Comparison of ENCODE assay signal across 18 cellular contexts in the genomic region with DNA sequence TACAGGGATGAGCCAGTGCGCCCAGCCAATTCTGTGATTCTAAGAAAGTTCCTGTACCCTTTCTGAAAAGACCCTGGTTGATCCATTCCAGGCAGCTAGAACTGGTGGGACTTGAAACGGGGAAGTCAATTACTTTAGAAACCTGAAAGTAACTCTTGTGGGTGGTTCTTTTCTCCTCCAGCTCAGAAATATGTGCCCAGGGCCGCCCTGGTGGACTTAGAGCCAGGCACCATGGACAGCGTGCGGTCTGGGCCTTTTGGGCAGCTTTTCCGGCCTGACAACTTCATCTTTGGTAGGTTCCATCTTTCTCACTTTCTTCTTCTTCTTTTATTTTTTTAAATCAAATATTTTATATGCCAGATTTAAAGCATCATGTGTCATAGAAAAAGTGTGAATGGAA. TPM values are rescaled to one million over a fixed set of nuclear protein-coding genes. Genes with fewer than 3 reads are reported as not detected.
DNase-seq lines count a peak whose midpoint lies in the region; ATAC-seq and TF ChIP-seq lines count a peak whose summit lies in the region.
"Had no signal": no experiment of that assay in that cellular context is flagged by ENCODE, and none has a peak within 500 bp of the region (broad histone marks: within the 10 kb centered on the region; RNA-seq: fewer than 3 reads in every experiment).

No MANE protein-coding gene starts in this region.

- peaks cover 77% of the 10 kb centered on the region for H3K79me2 ChIP-seq in fibroblast of lung (ENCODE audit: control insufficient read depth, insufficient read depth, low read length)

- ATAC-seq in RWPE2 (ENCODE audit: low read depth) (no peak), HG03520 (IDR thresholded peaks at IDR 0.05; ENCODE audit: unreplicated experiment) (no peak), GM18868 (IDR thresholded peaks at IDR 0.05; ENCODE audit: unreplicated experiment) (no peak)
- ATAC-seq: T-helper 17 cell had no signal

- DNase-seq in CD1c-positive myeloid dendritic cell (ENCODE audit: extremely low spot score) = peak; percentile 58
- no peak for DNase-seq in RWPE2 (ENCODE audit: low spot score)
- DNase-seq in fibroblast of lung (ENCODE audit: low read depth in 2 of 2) = no peak
- DNase-seq in skeletal muscle cell (ENCODE audit: low read depth) = no peak
- no peak for DNase-seq in T1000 (lab: John Stamatoyannopoulos, UW)
- no peak for DNase-seq in NCI-H345 (lab: John Stamatoyannopoulos, UW)
- DNase-seq: activated CD4-positive, alpha-beta T cell treated with anti-CD3 and anti-CD28 coated beads, Interleukin-2, amount 10 ng/mL, durations not matched to agents 24 days and 14 days; activated T-cell treated with anti-CD3 and anti-CD28 coated beads, Interleukin-2, amount 50 U/mL, for 1 hour; CD4-positive, alpha-beta T cell; NCI-H2081 treated with DMSO at 0.1 percent for 48 hours; T-helper 17 cell; thyroid gland had no signal

- H3K4me3 ChIP-seq in RWPE2 (ENCODE audit: severe bottlenecking) = no peak overlapping the region
- peak overlapping the region in 1 of 4 experiments; percentile 36 for H3K4me3 ChIP-seq in fibroblast of lung (replicated peaks in 1 of 4; ENCODE audit: control extremely low read depth in 1 of 4, insufficient read depth in 1 of 4, low read depth in 3 of 4, low read length in 4 of 4)
- peak overlapping the region; percentile 8 for H3K4me3 ChIP-seq in skeletal muscle cell (ENCODE audit: low read depth, low read length)
- H3K4me3 ChIP-seq: thyroid gland had no signal

- H3K4me1 ChIP-seq in RWPE2 (ENCODE audit: insufficient read depth, poor library complexity, severe bottlenecking) (peaks cover 15% of the 10 kb centered on the region), fibroblast of lung (ENCODE audit: control insufficient read depth, extremely low read depth, insufficient read depth, low read length) (peaks cover 12% of the 10 kb centered on the region)

- H2AFZ ChIP-seq in fibroblast of lung (ENCODE audit: low read length) = no peak overlapping the region

- peak overlapping the region; percentile 4 for H3K4me2 ChIP-seq in fibroblast of lung (ENCODE audit: extremely low read depth, insufficient read depth, low read length)

- no peak for TF ChIP-seq CTCF in RWPE2 (IDR thresholded peaks at IDR 0.05; ENCODE audit: poor library complexity, severe bottlenecking)
- no peak for TF ChIP-seq CTCF in fibroblast of lung (conservative IDR thresholded peaks at IDR 0.05 in 1 of 2, IDR thresholded peaks at IDR 0.05 in 1 of 2; ENCODE audit: low read depth in 1 of 2, low read length in 2 of 2)

- H3K27ac ChIP-seq in RWPE2 (ENCODE audit: poor library complexity, severe bottlenecking) (peak overlapping the region; percentile 94), fibroblast of lung (ENCODE audit: insufficient read depth, low read length) (no peak overlapping the region)
- H3K27ac ChIP-seq: thyroid gland had no signal

- no peaks in the 10 kb centered on the region for H3K27me3 ChIP-seq in RWPE2 (ENCODE audit: insufficient read depth, poor library complexity, severe bottlenecking)
- no peaks in the 10 kb centered on the region for H3K27me3 ChIP-seq in fibroblast of lung (ENCODE audit: control insufficient read depth, insufficient read depth, low read length)
- H3K27me3 ChIP-seq: thyroid gland had no signal

- peaks cover 3% of the 10 kb centered on the region for H4K20me1 ChIP-seq in fibroblast of lung (ENCODE audit: control insufficient read depth, extremely low read depth, insufficient read depth, low read length)

- no peak overlapping the region for H3K9ac ChIP-seq in fibroblast of lung (ENCODE audit: insufficient read depth, low read length)

- peaks cover 10% of the 10 kb centered on the region for H3K9me3 ChIP-seq in RWPE2 (ENCODE audit: severe bottlenecking)
- H3K9me3 ChIP-seq in fibroblast of lung (ENCODE audit: control insufficient read depth, insufficient read depth, low read depth, low read length) = no peaks in the 10 kb centered on the region
- H3K9me3 ChIP-seq: thyroid gland had no signal

- H3K36me3 ChIP-seq in RWPE2 (ENCODE audit: low read depth) = peaks cover 71% of the 10 kb centered on the region
- H3K36me3 ChIP-seq in fibroblast of lung (ENCODE audit: control insufficient read depth, insufficient read depth, low read length) = peaks cover 11% of the 10 kb centered on the region

RNA-seq across cellular contexts. Expression of a gene that starts 2.7 kb away (rescaled TPM):
- 269 and 408 TPM in 2 replicates for total RNA-seq in fibroblast of lung
- polyA plus RNA-seq in fibroblast of lung = 549 and 646 TPM in 2 replicates
- polyA plus RNA-seq in fibroblast of lung (2012) = 613 and 673 TPM in 2 replicates
- polyA minus RNA-seq in fibroblast of lung (ENCODE audit: low replicate concordance) = 453 and 575 TPM in 2 replicates
- total RNA-seq: HT-29 had no signal

RNA-seq across cellular contexts. Expression of a gene that starts 56.6 kb away (rescaled TPM):
- 0.26 and 1.7 TPM in 2 replicates for total RNA-seq in fibroblast of lung
- 0.12 and 0.21 TPM in 2 replicates for polyA plus RNA-seq in fibroblast of lung
- polyA plus RNA-seq in fibroblast of lung (2012) = 0.22 and 0.33 TPM in 2 replicates
- not detected in 2 replicates for polyA minus RNA-seq in fibroblast of lung (ENCODE audit: low replicate concordance)
- total RNA-seq: activated CD4-positive, alpha-beta T cell treated with anti-CD3 and anti-CD28 coated beads, Interleukin-2, amount 10 ng/mL, durations not matched to agents 24 days and 14 days; CD4-positive, alpha-beta T cell; cerebellum; HT-29; M059J; mesothelial cell of epicardium; T-helper 17 cell had no signal
